31 cellular contexts compared by ENCODE assay signal in genomic region chr2:232562515-232563151, GRCh38. TPM values are rescaled to one million over a fixed set of nuclear protein-coding genes. Genes with fewer than 3 reads are reported as not detected.
DNase-seq lines count a peak whose midpoint lies in the region; ATAC-seq and TF ChIP-seq lines count a peak whose summit lies in the region.
"Had no signal": no experiment of that assay in that cellular context is flagged by ENCODE, and none has a peak within 500 bp of the region (broad histone marks: within the 10 kb centered on the region; RNA-seq: fewer than 3 reads in every experiment).

No MANE protein-coding gene starts in this region.

- H3K27ac ChIP-seq in GM23338 (ENCODE audit: low read depth) (no peak overlapping the region), RWPE1 (peak overlapping the region; percentile 20; the same call in 1 of the 2 replicates), foreskin keratinocyte (no peak overlapping the region), upper lobe of right lung (no peak overlapping the region), adrenal gland (no peak overlapping the region)
- H3K27ac ChIP-seq: lower lobe of right lung, neural progenitor cell, right lobe of liver had no signal

- H3K27ac Mint-ChIP-seq in GM23338, result no peak overlapping the region
- H3K27ac Mint-ChIP-seq: brain; neural progenitor cell; stimulated activated effector memory CD8-positive, alpha-beta T cell treated with anti-CD3 and anti-CD28 coated beads, Interleukin-12 subunit alpha, Interleukin-12 subunit beta, amount 100 ng/mL, for 72 hours; T-helper 2 cell treated with Interferon-gamma antibody and Interleukin-4, amounts not matched to agents 5 μg/mL and 100 μg/mL, for 36 hours had no signal

- WGBS in adrenal gland, 4 donors, result 80 to 88% (median 84%) methylated on average over 8 of the region's 8 CpGs

- H3K4me1 ChIP-seq in GM23338 (ENCODE audit: insufficient read depth) (no peaks in the 10 kb centered on the region), foreskin keratinocyte (no peaks in the 10 kb centered on the region), upper lobe of right lung (no peaks in the 10 kb centered on the region), adrenal gland (replicated peaks in 1 of 2) (no peaks in the 10 kb centered on the region)
- H3K4me1 ChIP-seq: lower lobe of right lung, neural progenitor cell, right lobe of liver had no signal

- H3K4me3 ChIP-seq in GM23338, result no peak overlapping the region
- no peak overlapping the region for H3K4me3 ChIP-seq in upper lobe of right lung
- no peak overlapping the region for H3K4me3 ChIP-seq in adrenal gland
- H3K4me3 ChIP-seq: lower lobe of right lung, MG63, neural progenitor cell, right lobe of liver had no signal

- no peaks in the 10 kb centered on the region; the same call in 1 of the 2 replicates for H3K79me2 ChIP-seq in GM23338 (replicated peaks; ENCODE audit: insufficient read depth)

- no peak overlapping the region for H3K4me2 ChIP-seq in GM23338
- H3K4me2 ChIP-seq: neural progenitor cell had no signal

- intact Hi-C loops in upper lobe of right lung (cut with DNase I), result no loop called here
- intact Hi-C loops in adrenal gland (cut with DNase I), result no loop called here

- no peak for TF ChIP-seq POLR2A in adrenal gland (IDR thresholded peaks at IDR 0.05)

- H3K9me3 Mint-ChIP-seq in GM23338, result no peaks in the 10 kb centered on the region
- H3K9me3 Mint-ChIP-seq: activated T-cell treated with anti-CD3 and anti-CD28 coated beads, Interleukin-2, amount 50 U/mL, for 4 hours; brain; CD4-positive, alpha-beta memory T cell; neural progenitor cell; stimulated activated effector memory CD8-positive, alpha-beta T cell treated with anti-CD3 and anti-CD28 coated beads, Interleukin-12 subunit alpha, Interleukin-12 subunit beta, amount 100 ng/mL, for 72 hours; T-helper 2 cell treated with Interferon-gamma antibody and Interleukin-4, amounts not matched to agents 5 μg/mL and 100 μg/mL, for 36 hours had no signal

- no peaks in the 10 kb centered on the region for H3K9me3 ChIP-seq in upper lobe of right lung
- no peaks in the 10 kb centered on the region for H3K9me3 ChIP-seq in adrenal gland (replicated peaks in 1 of 3)
- H3K9me3 ChIP-seq: lower lobe of right lung, MG63, right lobe of liver had no signal

- peaks cover 65% of the 10 kb centered on the region for H3K36me3 Mint-ChIP-seq in GM23338 (ENCODE audit: low read depth)

- POLR2A ChIA-PET in RWPE1 (lab: Yijun Ruan, JAX; ENCODE audit: low non-redundant PET), result no interaction called here

- no peak overlapping the region for H3K4me3 Mint-ChIP-seq in GM23338
- H3K4me3 Mint-ChIP-seq: activated T-cell treated with anti-CD3 and anti-CD28 coated beads, Interleukin-2, amount 50 U/mL, for 4 hours; brain; CD4-positive, alpha-beta memory T cell; neural progenitor cell; stimulated activated effector memory CD8-positive, alpha-beta T cell treated with anti-CD3 and anti-CD28 coated beads, Interleukin-12 subunit alpha, Interleukin-12 subunit beta, amount 100 ng/mL, for 72 hours; T-helper 2 cell treated with Interferon-gamma antibody and Interleukin-4, amounts not matched to agents 5 μg/mL and 100 μg/mL, for 36 hours had no signal

- TF ChIP-seq CTCF in GM23338 (conservative IDR thresholded peaks at IDR 0.05; ENCODE audit: low read depth in 2 of 2) (peak in 1 of 2 experiments; percentile 34; a peak in 2 of 4 replicates), RWPE1 (conservative IDR thresholded peaks at IDR 0.05; ENCODE audit: low read depth) (no peak), foreskin keratinocyte (conservative IDR thresholded peaks at IDR 0.05) (peak; percentile 5), upper lobe of right lung (IDR thresholded peaks at IDR 0.05) (no peak), adrenal gland (IDR thresholded peaks at IDR 0.05) (no peak)

- H3K27me3 ChIP-seq in GM23338 (ENCODE audit: insufficient read depth) (no peaks in the 10 kb centered on the region), foreskin keratinocyte (no peaks in the 10 kb centered on the region), upper lobe of right lung (no peaks in the 10 kb centered on the region), adrenal gland (no peaks in the 10 kb centered on the region)
- H3K27me3 ChIP-seq: MG63, neural progenitor cell, right lobe of liver had no signal

- H3F3A ChIP-seq in GM23338 (replicated peaks; ENCODE audit: low read depth), result no peaks in the 10 kb centered on the region

- no peaks in the 10 kb centered on the region for H3K4me1 Mint-ChIP-seq in GM23338
- H3K4me1 Mint-ChIP-seq: brain; CD4-positive, alpha-beta memory T cell; neural progenitor cell; stimulated activated effector memory CD8-positive, alpha-beta T cell treated with anti-CD3 and anti-CD28 coated beads, Interleukin-12 subunit alpha, Interleukin-12 subunit beta, amount 100 ng/mL, for 72 hours had no signal

- no peaks in the 10 kb centered on the region for H3K27me3 Mint-ChIP-seq in GM23338 (ENCODE audit: insufficient read depth, low read depth, poor library complexity)
- H3K27me3 Mint-ChIP-seq: brain; CD4-positive, alpha-beta memory T cell had no signal

- no peaks in the 10 kb centered on the region for H3K9me2 ChIP-seq in GM23338 (ENCODE audit: insufficient read depth)

- H2AFZ ChIP-seq in GM23338, result no peak overlapping the region
- H2AFZ ChIP-seq: neural progenitor cell had no signal

- H3K36me3 ChIP-seq in GM23338 (ENCODE audit: insufficient read depth) (peaks cover 40% of the 10 kb centered on the region), upper lobe of right lung (peaks cover 100% of the 10 kb centered on the region), adrenal gland (replicated peaks in 1 of 2) (peaks cover 0 to 81% of the 10 kb centered on the region in 2 donors)

- ATAC-seq in GM23338 (peak; percentile 67), foreskin keratinocyte (no peak), upper lobe of right lung (peak; percentile 50), HG03342 (IDR thresholded peaks at IDR 0.05; ENCODE audit: unreplicated experiment) (no peak)

- CTCF ChIA-PET in RWPE1 (lab: Yijun Ruan, JAX), result interaction anchor here (0.7 kb wide), 1 partner anchor 12 kb away, joined by 3 read pairs; the partner anchor contains the start of genes EIF4E2 and TIGD1

- H4K20me1 ChIP-seq in GM23338 (replicated peaks; ENCODE audit: insufficient read depth), result peaks cover 10% of the 10 kb centered on the region

- peak; percentile 20 for DNase-seq in GM23338 (ENCODE audit: low spot score)
- no peak for DNase-seq in RWPE1 (ENCODE audit: low spot score)
- DNase-seq in foreskin keratinocyte, result no peak
- DNase-seq in upper lobe of right lung, result no peak
- DNase-seq in NCI-H1694 (lab: John Stamatoyannopoulos, UW), result no peak
- no peak for DNase-seq in adrenal gland
- DNase-seq: activated CD4-positive, alpha-beta T cell treated with anti-CD3 and anti-CD28 coated beads for 48 hours; activated T-cell treated with anti-CD3 and anti-CD28 coated beads, Interleukin-2, amount 50 U/mL, for 4 hours; CD4-positive, alpha-beta memory T cell; EL; H7; KBM-7; lower lobe of right lung; MG63; NCI-H1436 treated with DMSO at 0.1 percent for 48 hours; NCI-H2107; NCI-H446; right lobe of liver; stimulated activated CD4-positive, alpha-beta T cell treated with anti-CD3 and anti-CD28 coated beads, Interleukin-12 subunit alpha, Interleukin-12 subunit beta, amount 100 ng/mL, for 4 hours; stimulated activated CD4-positive, alpha-beta T cell treated with anti-CD3 and anti-CD28 coated beads, Interleukin-4, amount 100 ng/mL, for 1 hour had no signal

RNA-seq across cellular contexts. Expression of gene EIF4E2, which starts 12.1 kb away (rescaled TPM):
- total RNA-seq in GM23338 (2014; rRNA removed; shearing (Covaris generic)), result 59.2 and 68.1 TPM in 2 replicates
- polyA plus RNA-seq in GM23338 (2016; fragmentation: Nextera tagmentation; extraction: Ambion mirVana) (148 and 152 TPM in 2 replicates), foreskin keratinocyte (83.3 and 84.4 TPM in 2 replicates), adrenal gland (100 to 1,000 TPM in 1 of 3 donors, 10 to 100 TPM in 2; 32.2 to 121 (median 43.2) TPM)
- total RNA-seq in foreskin keratinocyte (74.7 and 79.2 TPM in 2 replicates), upper lobe of right lung (68.0 TPM), adrenal gland (100 to 1,000 TPM in 1 of 8 donors, 10 to 100 TPM in 7; 36.5 to 137 (median 57.8) TPM)

RNA-seq across cellular contexts. Expression of gene TIGD1, which starts 12.3 kb away (rescaled TPM):
- 6.1 and 7.6 TPM in 2 replicates for total RNA-seq in GM23338 (2014; rRNA removed; shearing (Covaris generic))
- polyA plus RNA-seq in GM23338 (2016; fragmentation: Nextera tagmentation; extraction: Ambion mirVana) (6.6 and 9.3 TPM in 2 replicates), foreskin keratinocyte (0.58 and 0.68 TPM in 2 replicates), adrenal gland (10 to 100 TPM in 1 of 3 donors, 1 to 10 TPM in 2; 4.8 to 20.5 (median 6.2) TPM)
- total RNA-seq in foreskin keratinocyte (1.4 and 2.1 TPM in 2 replicates), upper lobe of right lung (3.9 TPM), adrenal gland (10 to 100 TPM in 1 of 8 donors, 1 to 10 TPM in 7; 2.2 to 15.2 (median 4.0) TPM)

RNA-seq across cellular contexts. Expression of gene CHRNG, which starts 23.1 kb away (rescaled TPM):
- not detected in 2 replicates for total RNA-seq in GM23338 (2014; rRNA removed; shearing (Covaris generic))
- not detected in 2 replicates for polyA plus RNA-seq in GM23338 (2016; fragmentation: Nextera tagmentation; extraction: Ambion mirVana)
- not detected in 2 replicates for total RNA-seq in foreskin keratinocyte
- polyA plus RNA-seq in foreskin keratinocyte, result not detected in 2 replicates
- not detected for total RNA-seq in upper lobe of right lung
- total RNA-seq in adrenal gland, result not detected
- polyA plus RNA-seq in adrenal gland, result under 1 TPM in 1 of 3 donors, not detected in 2; 0.08 TPM
- total RNA-seq: activated CD8-positive, alpha-beta memory T cell treated with anti-CD3 and anti-CD28 coated beads for 36 hours; activated T-cell treated with anti-CD3 and anti-CD28 coated beads, Interleukin-2, amount 50 U/mL, for 4 hours; CD4-positive, alpha-beta memory T cell; chondrocyte; H7; HT-29; kidney epithelial cell; lower lobe of right lung; posterior vena cava; right lobe of liver had no signal
- polyA plus RNA-seq: CD4-positive, alpha-beta memory T cell; urinary bladder had no signal

RNA-seq across cellular contexts. Expression of gene CHRND, which starts 36.7 kb away (rescaled TPM):
- total RNA-seq in GM23338 (2014; rRNA removed; shearing (Covaris generic)), result 0.10 TPM in 1 of 2 replicates, not detected in the other
- polyA plus RNA-seq in GM23338 (2016; fragmentation: Nextera tagmentation; extraction: Ambion mirVana) (0.11 TPM in 1 of 2 replicates, not detected in the other), foreskin keratinocyte (not detected in 2 replicates), adrenal gland (under 1 TPM in 1 of 3 donors, not detected in 2; 0.07 TPM)
- total RNA-seq in foreskin keratinocyte (not detected in 2 replicates), upper lobe of right lung (not detected), adrenal gland (under 1 TPM in 4 of 8 donors, not detected in 4; 0.11 to 0.39 (median 0.17) TPM)
- total RNA-seq: activated CD8-positive, alpha-beta memory T cell treated with anti-CD3 and anti-CD28 coated beads for 36 hours; activated T-cell treated with anti-CD3 and anti-CD28 coated beads, Interleukin-2, amount 50 U/mL, for 4 hours; CD4-positive, alpha-beta memory T cell; chondrocyte; H7; HT-29; kidney epithelial cell; lower lobe of right lung; posterior vena cava; right lobe of liver had no signal
- polyA plus RNA-seq: CD4-positive, alpha-beta memory T cell; urinary bladder had no signal

RNA-seq across cellular contexts. Expression of gene PRSS56, which starts 42.4 kb away (rescaled TPM):
- 0.31 TPM in 1 of 2 replicates, not detected in the other for total RNA-seq in GM23338 (2014; rRNA removed; shearing (Covaris generic))
- polyA plus RNA-seq in GM23338 (2016; fragmentation: Nextera tagmentation; extraction: Ambion mirVana) (0.27 TPM in 1 of 2 replicates, not detected in the other), foreskin keratinocyte (not detected in 2 replicates), adrenal gland (under 1 TPM in 1 of 3 donors, not detected in 2; 0.07 TPM)
- total RNA-seq in foreskin keratinocyte (not detected in 2 replicates), upper lobe of right lung (not detected), adrenal gland (under 1 TPM in 1 of 8 donors, not detected in 7; 0.28 TPM)
- total RNA-seq: activated CD8-positive, alpha-beta memory T cell treated with anti-CD3 and anti-CD28 coated beads for 36 hours; activated T-cell treated with anti-CD3 and anti-CD28 coated beads, Interleukin-2, amount 50 U/mL, for 4 hours; CD4-positive, alpha-beta memory T cell; chondrocyte; H7; HT-29; kidney epithelial cell; lower lobe of right lung; posterior vena cava; urinary bladder had no signal
- polyA plus RNA-seq: CD4-positive, alpha-beta memory T cell; urinary bladder had no signal

Comparison
In these comparisons a context has a peak if more than half of its experiments do, and no peak if none do; other contexts are left out.
1. ATAC-seq: peak in GM23338 (single experiment) and upper lobe of right lung (single experiment); none in foreskin keratinocyte (single experiment) and HG03342 (single experiment).